4 cellular contexts compared by ENCODE assay signal in the genomic region with DNA sequence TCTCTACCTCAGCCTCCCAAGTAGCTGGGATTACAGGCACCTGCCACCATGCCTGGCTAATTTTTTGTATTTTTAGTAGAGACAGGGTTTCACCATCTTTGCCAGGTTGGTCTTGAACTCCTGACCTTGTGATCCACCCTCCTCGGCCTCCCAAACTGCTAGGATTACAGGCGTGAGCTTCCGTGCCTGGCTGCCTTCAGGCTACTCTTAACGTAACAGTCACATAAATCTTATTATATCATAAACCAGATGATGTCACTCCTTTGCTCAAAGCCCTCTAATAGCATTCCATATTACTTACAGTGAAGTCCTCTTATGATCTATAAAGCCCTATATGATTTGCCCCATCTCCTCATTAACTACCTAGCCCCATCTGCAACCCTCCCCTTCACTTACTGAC. TPM values are rescaled to one million over a fixed set of nuclear protein-coding genes. Genes with fewer than 3 reads are reported as not detected.
"Had no signal": no experiment of that assay in that cellular context is flagged by ENCODE, and none has a peak within 500 bp of the region (broad histone marks: within the 10 kb centered on the region; RNA-seq: fewer than 3 reads in every experiment).

No MANE protein-coding gene starts in this region.

RNA-seq across cellular contexts. Expression of gene MYCT1, which starts 51.0 kb away (rescaled TPM):
- total RNA-seq: mammary epithelial cell; myocyte; naive thymus-derived CD8-positive, alpha-beta T cell had no signal
- polyA plus RNA-seq: mammary epithelial cell; naive thymus-derived CD4-positive, alpha-beta T cell; naive thymus-derived CD8-positive, alpha-beta T cell had no signal
